ENCODE assay signal across 9 cellular contexts in the genomic region with DNA sequence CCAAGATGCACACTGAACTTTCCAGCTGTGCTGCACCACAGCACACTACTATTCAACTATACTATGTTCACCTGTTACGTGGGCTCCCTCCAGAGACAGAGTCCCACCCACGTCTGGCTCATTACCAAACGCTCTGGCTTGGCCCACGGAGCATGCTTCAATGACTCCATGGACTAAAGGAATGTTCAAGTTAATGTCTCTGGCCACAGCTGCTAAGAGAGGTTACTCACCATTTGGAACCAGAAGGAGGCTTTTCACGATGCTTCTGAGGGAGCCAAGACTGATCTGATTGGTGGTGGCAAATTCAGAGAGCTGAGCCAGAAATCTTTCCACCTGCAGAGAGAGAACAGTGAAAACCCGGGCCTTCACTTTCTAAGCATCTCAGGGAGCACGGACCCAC. TPM values are rescaled to one million over a fixed set of nuclear protein-coding genes. Genes with fewer than 3 reads are reported as not detected.
DNase-seq lines count a peak whose midpoint lies in the region; ATAC-seq and TF ChIP-seq lines count a peak whose summit lies in the region.
"Had no signal": no experiment of that assay in that cellular context is flagged by ENCODE, and none has a peak within 500 bp of the region (broad histone marks: within the 10 kb centered on the region; RNA-seq: fewer than 3 reads in every experiment).

No MANE protein-coding gene starts in this region.

- no peaks in the 10 kb centered on the region for H3K27me3 Mint-ChIP-seq in activated CD8-positive, alpha-beta T cell treated with anti-CD3 and anti-CD28 coated beads for 36 hours

- ATAC-seq in right cardiac atrium (no peak), aorta (ENCODE audit: low FRiP score) (peak; percentile 59), GM19452 (IDR thresholded peaks at IDR 0.05; ENCODE audit: unreplicated experiment) (no peak)
- no peak for ATAC-seq in activated CD8-positive, alpha-beta T cell treated with anti-CD3 and anti-CD28 coated beads for 36 hours

- H3K27ac ChIP-seq in cardiac muscle cell: peak overlapping the region; percentile 26
- H3K27ac ChIP-seq in right cardiac atrium (ENCODE audit: low read length): no peak overlapping the region
- H3K27ac ChIP-seq in aorta (ENCODE audit: low read depth in 1 of 2, low read length in 2 of 2): no peak overlapping the region
- no peak overlapping the region for H3K27ac ChIP-seq in sigmoid colon

- DNase-seq in cardiac muscle cell (ENCODE audit: low read depth in 1 of 2, low spot score in 1 of 2): peak in 1 of 2 donors; percentile 74
- no peak for DNase-seq in right cardiac atrium
- no peak for DNase-seq in activated CD8-positive, alpha-beta T cell treated with anti-CD3 and anti-CD28 coated beads for 36 hours
- DNase-seq in iPS-NIHi11 (ENCODE audit: low spot score): peak; percentile 39
- peak in 1 of 2 donors; percentile 80 for DNase-seq in aorta
- no peak for DNase-seq in SIG-M5 treated with dmso at 0.1 percent for 504 hours (lab: John Stamatoyannopoulos, UW; ENCODE audit: unreplicated experiment)
- DNase-seq in sigmoid colon: no peak
- DNase-seq: NCI-H1105 treated with DMSO at 0.1 percent for 48 hours had no signal

- H3K4me1 Mint-ChIP-seq in activated CD8-positive, alpha-beta T cell treated with anti-CD3 and anti-CD28 coated beads for 36 hours (ENCODE audit: low read depth): peaks cover 11% of the 10 kb centered on the region

- POLR2A ChIA-PET in activated CD8-positive, alpha-beta T cell treated with anti-CD3 and anti-CD28 coated beads for 36 hours (lab: Charles Lee): no interaction called here

- H3K36me3 ChIP-seq in cardiac muscle cell (peaks cover 2% of the 10 kb centered on the region), aorta (ENCODE audit: control insufficient read depth in 1 of 2, insufficient read depth in 2 of 2, low read length in 1 of 2) (peaks cover 2% of the 10 kb centered on the region in 2 donors), sigmoid colon (peaks cover 0 to 35% (median 9%) of the 10 kb centered on the region in 4 donors)

- H3K9me3 ChIP-seq in cardiac muscle cell (ENCODE audit: low read depth) (no peaks in the 10 kb centered on the region), right cardiac atrium (ENCODE audit: control insufficient read depth, low read length) (no peaks in the 10 kb centered on the region), aorta (ENCODE audit: control insufficient read depth, low read length) (no peaks in the 10 kb centered on the region), sigmoid colon (no peaks in the 10 kb centered on the region)

- H3K27me3 ChIP-seq in cardiac muscle cell (no peaks in the 10 kb centered on the region), right cardiac atrium (ENCODE audit: control insufficient read depth, insufficient read depth) (no peaks in the 10 kb centered on the region), aorta (ENCODE audit: control insufficient read depth in 1 of 2, insufficient read depth in 2 of 2, low read length in 1 of 2) (no peaks in the 10 kb centered on the region), sigmoid colon (no peaks in the 10 kb centered on the region)

- WGBS in right cardiac atrium: 63% methylated on average over 7 of the region's 7 CpGs
- 20 to 34% methylated on average over 7 of the region's 7 CpGs for WGBS in aorta, 2 donors
- 81 to 86% methylated on average over 7 of the region's 7 CpGs for WGBS in sigmoid colon, 2 donors

- TF ChIP-seq EP300 in sigmoid colon (IDR thresholded peaks at IDR 0.05): no peak

- H3K4me1 ChIP-seq in cardiac muscle cell (ENCODE audit: low read depth): peaks cover 6% of the 10 kb centered on the region
- no peaks in the 10 kb centered on the region for H3K4me1 ChIP-seq in right cardiac atrium (ENCODE audit: control insufficient read depth, insufficient read depth, low read length)
- peaks cover 0 to 2% of the 10 kb centered on the region in 2 donors for H3K4me1 ChIP-seq in aorta (ENCODE audit: control insufficient read depth in 1 of 2, insufficient read depth in 2 of 2, low read length in 2 of 2)
- peaks cover 0 to 23% (median 14%) of the 10 kb centered on the region in 4 donors for H3K4me1 ChIP-seq in sigmoid colon

- TF ChIP-seq CTCF in cardiac muscle cell (IDR thresholded peaks at IDR 0.05; ENCODE audit: low read depth, low read length) (no peak), sigmoid colon (IDR thresholded peaks at IDR 0.05) (no peak)
- no peak for TF ChIP-seq CTCF in activated CD8-positive, alpha-beta T cell treated with anti-CD3 and anti-CD28 coated beads for 36 hours (IDR thresholded peaks at IDR 0.05)

- peak overlapping the region; percentile 10 for H3K27ac Mint-ChIP-seq in activated CD8-positive, alpha-beta T cell treated with anti-CD3 and anti-CD28 coated beads for 36 hours

- peaks cover 11% of the 10 kb centered on the region for H3K36me3 Mint-ChIP-seq in activated CD8-positive, alpha-beta T cell treated with anti-CD3 and anti-CD28 coated beads for 36 hours (ENCODE audit: low read depth)

- CTCF ChIA-PET in activated CD8-positive, alpha-beta T cell treated with anti-CD3 and anti-CD28 coated beads for 36 hours (lab: Charles Lee): interaction anchor here (0.6 kb wide), 1 partner anchor 54 kb away, joined by 3 read pairs; a partner anchor contains a TSS

- no peak overlapping the region for H3K4me3 Mint-ChIP-seq in activated CD8-positive, alpha-beta T cell treated with anti-CD3 and anti-CD28 coated beads for 36 hours

- no peak overlapping the region for H3K4me3 ChIP-seq in cardiac muscle cell
- no peak overlapping the region for H3K4me3 ChIP-seq in right cardiac atrium (ENCODE audit: low read length)
- no peak overlapping the region for H3K4me3 ChIP-seq in aorta (ENCODE audit: low read length in 2 of 2)
- H3K4me3 ChIP-seq in sigmoid colon: no peak overlapping the region

- TF ChIP-seq POLR2A in sigmoid colon (IDR thresholded peaks at IDR 0.05): no peak

- intact Hi-C loops in right cardiac atrium (cut with DNase I) (no loop called here), aorta (cut with DNase I) (no loop called here), sigmoid colon (cut with DNase I) (no loop called here)
- intact Hi-C loops in activated CD8-positive, alpha-beta T cell treated with anti-CD3 and anti-CD28 coated beads for 36 hours (cut with micrococcal nuclease): no loop called here

- no peaks in the 10 kb centered on the region for H3K9me3 Mint-ChIP-seq in activated CD8-positive, alpha-beta T cell treated with anti-CD3 and anti-CD28 coated beads for 36 hours

RNA-seq across cellular contexts. Expression of a gene that starts 15.6 kb away (rescaled TPM):
- total RNA-seq in cardiac muscle cell: 36.1 and 51.0 TPM in 2 replicates
- 111 and 156 TPM in 2 replicates for polyA plus RNA-seq in cardiac muscle cell
- total RNA-seq in right cardiac atrium: 10 to 100 TPM; 36.2 to 44.8 (median 40.7) TPM
- polyA plus RNA-seq in right cardiac atrium: 53.6 TPM
- total RNA-seq in activated CD8-positive, alpha-beta T cell treated with anti-CD3 and anti-CD28 coated beads for 36 hours: 10 to 100 TPM; 30.7 to 34.0 TPM
- total RNA-seq in aorta: 10 to 100 TPM; 37.5 to 39.0 TPM
- polyA plus RNA-seq in aorta: 10 to 100 TPM; 63.1 to 66.9 TPM
- total RNA-seq in sigmoid colon: 10 to 100 TPM; 26.3 to 45.1 (median 35.2) TPM
- polyA plus RNA-seq in sigmoid colon: 10 to 100 TPM; 45.6 to 68.0 (median 46.8) TPM

RNA-seq across cellular contexts. Expression of a gene that starts 34.5 kb away (rescaled TPM):
- total RNA-seq in cardiac muscle cell (11.9 and 24.3 TPM in 2 replicates), right cardiac atrium (under 1 TPM; 0.28 to 0.65 (median 0.59) TPM), aorta (1 to 10 TPM in 1 of 2 donors, under 1 TPM in 1; 0.71 to 1.9 TPM), sigmoid colon (1 to 10 TPM in 1 of 4 donors, under 1 TPM in 3; 0.36 to 1.7 (median 0.60) TPM)
- polyA plus RNA-seq in cardiac muscle cell (10.2 and 14.8 TPM in 2 replicates), right cardiac atrium (0.52 TPM), aorta (under 1 TPM; 0.25 to 0.79 TPM), sigmoid colon (under 1 TPM in 2 of 3 donors, not detected in 1; 0.46 to 0.85 TPM)
- total RNA-seq in activated CD8-positive, alpha-beta T cell treated with anti-CD3 and anti-CD28 coated beads for 36 hours: 1 to 10 TPM; 2.9 TPM

RNA-seq across cellular contexts. Expression of a gene that starts 53.9 kb away (rescaled TPM):
- total RNA-seq in cardiac muscle cell (0.18 and 1.6 TPM in 2 replicates), right cardiac atrium (under 1 TPM in 1 of 4 donors, not detected in 3; 0.06 TPM), aorta (1 to 10 TPM in 1 of 2 donors, under 1 TPM in 1; 0.51 to 1.1 TPM), sigmoid colon (under 1 TPM in 1 of 4 donors, not detected in 3; 0.28 TPM)
- polyA plus RNA-seq in cardiac muscle cell (1.3 and 5.1 TPM in 2 replicates), right cardiac atrium (not detected), aorta (under 1 TPM in 1 of 2 donors, not detected in 1; 0.31 TPM), sigmoid colon (under 1 TPM in 1 of 3 donors, not detected in 2; 0.03 TPM)
- under 1 TPM; 0.16 to 0.47 TPM for total RNA-seq in activated CD8-positive, alpha-beta T cell treated with anti-CD3 and anti-CD28 coated beads for 36 hours
